In the genomic region with DNA sequence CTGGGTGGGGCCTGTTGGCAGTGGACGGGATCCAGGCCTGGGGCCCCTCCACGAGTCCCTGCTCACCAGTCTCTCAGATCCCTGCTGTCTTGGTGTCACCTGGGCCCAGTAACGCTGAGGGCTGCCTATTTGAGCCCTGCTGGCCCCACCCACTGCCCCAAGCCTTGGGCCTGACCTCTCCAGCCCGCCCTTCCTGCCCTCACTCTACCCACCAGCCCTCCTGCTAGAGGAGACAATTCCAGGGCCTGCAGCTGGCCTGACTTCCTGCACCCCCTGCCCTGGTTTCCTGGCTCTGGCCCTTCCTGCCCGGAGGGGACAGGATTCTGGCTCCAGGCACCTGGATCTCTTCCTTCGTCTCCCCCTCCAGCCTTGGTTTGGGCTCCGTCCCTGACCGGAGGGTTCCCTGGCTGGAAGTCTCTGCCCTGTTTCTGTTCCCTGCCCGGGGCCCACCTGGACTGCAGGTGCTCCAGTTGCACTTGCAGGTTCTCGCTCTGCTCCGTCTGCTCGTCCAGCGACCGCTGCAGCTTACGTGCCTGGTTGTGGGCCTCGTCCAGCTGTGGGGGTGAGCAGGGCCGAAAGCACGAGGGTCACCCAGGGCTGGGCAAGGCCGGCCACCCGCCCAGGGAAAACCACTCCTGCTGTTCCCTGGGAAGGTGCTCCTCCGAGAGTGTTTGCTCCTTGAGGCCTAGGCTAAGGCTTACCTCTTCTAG, we compare ENCODE assay signal across 29 cellular contexts. TPM values are rescaled to one million over a fixed set of nuclear protein-coding genes. Genes with fewer than 3 reads are reported as not detected.
DNase-seq lines count a peak whose midpoint lies in the region; ATAC-seq and TF ChIP-seq lines count a peak whose summit lies in the region.
"Had no signal": no experiment of that assay in that cellular context is flagged by ENCODE, and none has a peak within 500 bp of the region (broad histone marks: within the 10 kb centered on the region; RNA-seq: fewer than 3 reads in every experiment).

No MANE protein-coding gene starts in this region.

- CTCF ChIA-PET in SK-N-SH (lab: Yijun Ruan, JAX) = interaction anchor here (2.7 to 23.0 kb wide), 4 partner anchors 37 to 214 kb away, joined by 10 to 426 read pairs (median 286); a partner anchor contains a TSS

- H3K36me3 ChIP-seq in SK-N-SH (replicated peaks in 1 of 2; ENCODE audit: control insufficient read depth in 1 of 2, insufficient read depth in 2 of 2, low read length in 1 of 2) = peaks cover 3 to 8% of the 10 kb centered on the region in 2 experiments
- H3K36me3 ChIP-seq in gastroesophageal sphincter = peaks cover 0 to 77% of the 10 kb centered on the region in 2 donors
- no peaks in the 10 kb centered on the region for H3K36me3 ChIP-seq in right lobe of liver

- no peak for ATAC-seq in SK-N-SH treated with all-trans-retinoic acid at 6 μM for 48 hours
- ATAC-seq in gastroesophageal sphincter = peak; percentile 18
- ATAC-seq in right lobe of liver = peak; percentile 24 to 47 (median 36)
- no peak for ATAC-seq in stimulated activated effector memory CD8-positive, alpha-beta T cell treated with anti-CD3 and anti-CD28 coated beads, Interleukin-12 subunit alpha, Interleukin-12 subunit beta, amount 100 ng/mL, for 72 hours
- no peak for ATAC-seq in GM21529 (IDR thresholded peaks at IDR 0.05; ENCODE audit: unreplicated experiment)
- ATAC-seq: activated T-cell treated with anti-CD3 and anti-CD28 coated beads, Interleukin-2, amount 50 U/mL, for 4 hours; psoas muscle had no signal

- TF ChIP-seq RAD21 in SK-N-SH (IDR thresholded peaks at IDR 0.05; ENCODE audit: low read length) = no peak

- DNase-seq in SK-N-SH (peak; percentile 80), right lobe of liver (peak in 1 of 3 donors; percentile 53), GDM1 (lab: John Stamatoyannopoulos, UW) (no peak), CD14-positive monocyte (ENCODE audit: low spot score) (no peak)
- no peak for DNase-seq in stimulated activated effector memory CD8-positive, alpha-beta T cell treated with anti-CD3 and anti-CD28 coated beads, Interleukin-12 subunit alpha, Interleukin-12 subunit beta, amount 100 ng/mL, for 72 hours (ENCODE audit: low spot score in 2 of 2)
- DNase-seq: activated CD4-positive, alpha-beta T cell treated with anti-CD3 and anti-CD28 coated beads for 1 hour; activated CD8-positive, alpha-beta memory T cell treated with anti-CD3 and anti-CD28 coated beads for 24 hours; activated naive CD4-positive, alpha-beta T cell treated with anti-CD3 and anti-CD28 coated beads for 36 hours; activated T-cell treated with anti-CD3 and anti-CD28 coated beads, Interleukin-2, amount 50 U/mL, for 4 hours; caudate nucleus; DMS79; dorsolateral prefrontal cortex; hypothalamus; NCI-H1092 treated with DMSO at 0.1 percent for 48 hours; NCI-H2029; NCI-H226; NCI-H82; SHP77 treated with DMSO at 0.1 percent for 48 hours; small intestine; stimulated activated naive CD4-positive, alpha-beta T cell had no signal

- no peak overlapping the region for H3K4me2 ChIP-seq in SK-N-SH

- POLR2A ChIA-PET in SK-N-SH (lab: Yijun Ruan, JAX) = interaction anchor here (1.9 to 2.4 kb wide), 2 partner anchors 31 to 42 kb away, joined by 9 to 10 read pairs; no protein-coding TSS in a partner anchor

- H3K36me3 Mint-ChIP-seq in stimulated activated effector memory CD8-positive, alpha-beta T cell treated with anti-CD3 and anti-CD28 coated beads, Interleukin-12 subunit alpha, Interleukin-12 subunit beta, amount 100 ng/mL, for 72 hours = peaks cover 73% of the 10 kb centered on the region
- H3K36me3 Mint-ChIP-seq in CD14-positive monocyte = no peaks in the 10 kb centered on the region

- no peak overlapping the region for H3K4me3 ChIP-seq in SK-N-SH (ENCODE audit: low read depth in 2 of 2, low read length in 1 of 2)
- no peak overlapping the region for H3K4me3 ChIP-seq in gastroesophageal sphincter
- H3K4me3 ChIP-seq in right lobe of liver = no peak overlapping the region
- H3K4me3 ChIP-seq: dorsolateral prefrontal cortex, psoas muscle, thoracic aorta had no signal

- H3K27ac ChIP-seq in SK-N-SH (ENCODE audit: low read depth in 2 of 2, low read length in 1 of 2) (peak overlapping the region in 1 of 2 experiments; percentile 80; a peak in 2 of 4 replicates), gastroesophageal sphincter (no peak overlapping the region), right lobe of liver (no peak overlapping the region)
- H3K27ac ChIP-seq: 22Rv1, dorsolateral prefrontal cortex, HL-60, psoas muscle, thoracic aorta had no signal

- TF ChIP-seq EP300 in SK-N-SH (IDR thresholded peaks at IDR 0.05; ENCODE audit: borderline replicate concordance in 1 of 2, low read depth in 1 of 2, low read length in 1 of 2) (peak in 1 of 2 experiments; percentile 65; a peak in 1 of 4 replicates), gastroesophageal sphincter (IDR thresholded peaks at IDR 0.05) (no peak)

- H3K9me3 Mint-ChIP-seq in stimulated activated effector memory CD8-positive, alpha-beta T cell treated with anti-CD3 and anti-CD28 coated beads, Interleukin-12 subunit alpha, Interleukin-12 subunit beta, amount 100 ng/mL, for 72 hours = no peaks in the 10 kb centered on the region
- peaks cover 0 to 3% (median 0%) of the 10 kb centered on the region in 7 donors for H3K9me3 Mint-ChIP-seq in CD14-positive monocyte
- H3K9me3 Mint-ChIP-seq: activated naive CD4-positive, alpha-beta T cell treated with anti-CD3 and anti-CD28 coated beads for 36 hours; activated T-cell treated with anti-CD3 and anti-CD28 coated beads, Interleukin-2, amount 50 U/mL, for 4 hours had no signal

- intact Hi-C loops in right lobe of liver (cut with DNase I) = loop anchor here (5.0 to 10.0 kb wide), 6 partner anchors 50 to 210 kb away; a partner anchor contains a TSS
- intact Hi-C loops in CD14-positive monocyte (cut with micrococcal nuclease) = loop anchor here in 1 of 2 donors (5.0 kb wide), 1 partner anchor 213 kb away; no protein-coding TSS in a partner anchor

- H3K4me3 Mint-ChIP-seq in stimulated activated effector memory CD8-positive, alpha-beta T cell treated with anti-CD3 and anti-CD28 coated beads, Interleukin-12 subunit alpha, Interleukin-12 subunit beta, amount 100 ng/mL, for 72 hours = no peak overlapping the region
- H3K4me3 Mint-ChIP-seq in CD14-positive monocyte = no peak overlapping the region
- H3K4me3 Mint-ChIP-seq: activated naive CD4-positive, alpha-beta T cell treated with anti-CD3 and anti-CD28 coated beads for 36 hours; activated T-cell treated with anti-CD3 and anti-CD28 coated beads, Interleukin-2, amount 50 U/mL, for 4 hours had no signal

- TF ChIP-seq CTCF in SK-N-SH (IDR thresholded peaks at IDR 0.05) = no peak
- TF ChIP-seq CTCF in gastroesophageal sphincter (IDR thresholded peaks at IDR 0.05) = no peak
- TF ChIP-seq CTCF in right lobe of liver (IDR thresholded peaks at IDR 0.05) = no peak
- TF ChIP-seq CTCF in CD14-positive monocyte (IDR thresholded peaks at IDR 0.05) = no peak

- peaks cover 3 to 8% (median 4%) of the 10 kb centered on the region in 3 donors for H3K27me3 Mint-ChIP-seq in CD14-positive monocyte (ENCODE audit: low read depth in 3 of 3)

- H3K4me1 ChIP-seq in SK-N-SH (ENCODE audit: control insufficient read depth in 1 of 2, insufficient read depth in 2 of 2, low read depth in 1 of 2, low read length in 1 of 2) (peaks cover 0 to 32% of the 10 kb centered on the region in 2 experiments; a peak in 1 of 4 replicates), gastroesophageal sphincter (peaks cover 0 to 11% (median 0%) of the 10 kb centered on the region in 3 donors), right lobe of liver (peaks cover 0 to 13% (median 0%) of the 10 kb centered on the region in 4 donors)
- H3K4me1 ChIP-seq: psoas muscle had no signal

- H3K4me1 Mint-ChIP-seq in stimulated activated effector memory CD8-positive, alpha-beta T cell treated with anti-CD3 and anti-CD28 coated beads, Interleukin-12 subunit alpha, Interleukin-12 subunit beta, amount 100 ng/mL, for 72 hours = peaks cover 11% of the 10 kb centered on the region
- H3K4me1 Mint-ChIP-seq in CD14-positive monocyte = no peaks in the 10 kb centered on the region

- H3K27me3 ChIP-seq in SK-N-SH (ENCODE audit: insufficient read depth) = no peaks in the 10 kb centered on the region
- no peaks in the 10 kb centered on the region for H3K27me3 ChIP-seq in gastroesophageal sphincter
- no peaks in the 10 kb centered on the region for H3K27me3 ChIP-seq in right lobe of liver
- H3K27me3 ChIP-seq: dorsolateral prefrontal cortex had no signal

- peak overlapping the region; percentile 22 for H3K27ac Mint-ChIP-seq in stimulated activated effector memory CD8-positive, alpha-beta T cell treated with anti-CD3 and anti-CD28 coated beads, Interleukin-12 subunit alpha, Interleukin-12 subunit beta, amount 100 ng/mL, for 72 hours
- no peak overlapping the region for H3K27ac Mint-ChIP-seq in CD14-positive monocyte
- H3K27ac Mint-ChIP-seq: activated naive CD4-positive, alpha-beta T cell treated with anti-CD3 and anti-CD28 coated beads for 36 hours had no signal

- no peaks in the 10 kb centered on the region for H4K20me1 ChIP-seq in SK-N-SH (ENCODE audit: insufficient read depth)

- no peak for TF ChIP-seq POLR2A in gastroesophageal sphincter (IDR thresholded peaks at IDR 0.05)
- no peak for TF ChIP-seq POLR2A in right lobe of liver (IDR thresholded peaks at IDR 0.05)

- no peaks in the 10 kb centered on the region for H3K79me2 ChIP-seq in SK-N-SH (ENCODE audit: insufficient read depth)

- no peaks in the 10 kb centered on the region for H3K9me3 ChIP-seq in SK-N-SH
- no peaks in the 10 kb centered on the region for H3K9me3 ChIP-seq in gastroesophageal sphincter
- H3K9me3 ChIP-seq in right lobe of liver = no peaks in the 10 kb centered on the region
- H3K9me3 ChIP-seq: psoas muscle, thoracic aorta had no signal

- no peaks in the 10 kb centered on the region for H3F3A ChIP-seq in SK-N-SH (replicated peaks; ENCODE audit: insufficient read depth)

- H3K9me2 ChIP-seq in SK-N-SH = no peaks in the 10 kb centered on the region

- WGBS in SK-N-SH (ENCODE audit: low lambda C conversion rate) = 92% methylated on average over 18 of the region's 21 CpGs
- 80 to 85% methylated on average over 3 to 8 of the region's 21 CpGs for WGBS in gastroesophageal sphincter (ENCODE audit: low coverage in 1 of 2), 2 donors
- WGBS in right lobe of liver (ENCODE audit: insufficient coverage, low coverage, low lambda C conversion rate, missing lambda C conversion rate) = 63% methylated on average over 2 of the region's 21 CpGs

- H3K9ac ChIP-seq in SK-N-SH = no peak overlapping the region

- H2AFZ ChIP-seq in SK-N-SH (ENCODE audit: low read depth) = no peak overlapping the region

RNA-seq across cellular contexts. Expression of a gene that starts 21.3 kb away (rescaled TPM):
- 17.5 and 26.2 TPM in 2 replicates for polyA plus RNA-seq in SK-N-SH (2012; rRNA removed)
- polyA plus RNA-seq in SK-N-SH (2012; cell fraction: cytosol; rRNA removed) = 13.1 and 17.1 TPM in 2 replicates
- 20.7 and 31.8 TPM in 2 replicates for polyA plus RNA-seq in SK-N-SH (2012; cell fraction: nucleus; rRNA removed)
- total RNA-seq in gastroesophageal sphincter = 10 to 100 TPM; 24.4 to 56.6 (median 35.7) TPM
- total RNA-seq in right lobe of liver = 1 to 10 TPM in 5 of 6 experiments, under 1 TPM in 1; 0.97 to 1.9 (median 1.2) TPM
- polyA plus RNA-seq in CD14-positive monocyte = not detected

RNA-seq across cellular contexts. Expression of a gene that starts 27.4 kb away (rescaled TPM):
- polyA plus RNA-seq in SK-N-SH (2012; rRNA removed) (0.02 and 0.03 TPM in 2 replicates), CD14-positive monocyte (1 to 10 TPM in 1 of 2 donors, under 1 TPM in 1; 0.97 to 1.2 TPM)
- polyA plus RNA-seq in SK-N-SH (2012; cell fraction: cytosol; rRNA removed) = under 0.01 TPM in 2 replicates
- 0.04 and 0.05 TPM in 2 replicates for polyA plus RNA-seq in SK-N-SH (2012; cell fraction: nucleus; rRNA removed)
- total RNA-seq in gastroesophageal sphincter (under 1 TPM in 1 of 4 donors, not detected in 3; 0.40 TPM), right lobe of liver (under 1 TPM in 4 of 6 experiments, not detected in 2; 0.09 to 0.54 (median 0.18) TPM)
- total RNA-seq: fibroblast of villous mesenchyme had no signal
- polyA plus RNA-seq: keratinocyte had no signal

RNA-seq across cellular contexts. Expression of a gene that starts 28.8 kb away (rescaled TPM):
- polyA plus RNA-seq in SK-N-SH (2012; rRNA removed) = 28.4 and 36.9 TPM in 2 replicates
- 15.8 and 25.8 TPM in 2 replicates for polyA plus RNA-seq in SK-N-SH (2012; cell fraction: cytosol; rRNA removed)
- polyA plus RNA-seq in SK-N-SH (2012; cell fraction: nucleus; rRNA removed) = 45.1 and 47.5 TPM in 2 replicates
- total RNA-seq in gastroesophageal sphincter = 10 to 100 TPM; 16.6 to 36.6 (median 26.6) TPM
- total RNA-seq in right lobe of liver = 10 to 100 TPM; 20.0 to 62.1 (median 36.7) TPM
- under 1 TPM in 1 of 2 donors, not detected in 1; 0.09 TPM for polyA plus RNA-seq in CD14-positive monocyte

RNA-seq across cellular contexts. Expression of a gene that starts 52.6 kb away (rescaled TPM):
- polyA plus RNA-seq in SK-N-SH (2012; rRNA removed) = 160 and 178 TPM in 2 replicates
- 117 and 162 TPM in 2 replicates for polyA plus RNA-seq in SK-N-SH (2012; cell fraction: cytosol; rRNA removed)
- polyA plus RNA-seq in SK-N-SH (2012; cell fraction: nucleus; rRNA removed) = 98.6 and 138 TPM in 2 replicates
- 100 to 1,000 TPM in 2 of 4 donors, 10 to 100 TPM in 2; 80.0 to 141 (median 100.0) TPM for total RNA-seq in gastroesophageal sphincter
- 10 to 100 TPM; 27.7 to 70.2 (median 35.4) TPM for total RNA-seq in right lobe of liver
- 10 to 100 TPM; 22.6 to 24.4 TPM for polyA plus RNA-seq in CD14-positive monocyte

Comparison
In these comparisons a context has a peak if more than half of its experiments do, and no peak if none do; other contexts are left out.
1. ATAC-seq: peak in gastroesophageal sphincter (single experiment) and right lobe of liver (4 of 4); none in SK-N-SH treated with all-trans-retinoic acid at 6 μM for 48 hours (single experiment), stimulated activated effector memory CD8-positive, alpha-beta T cell treated with anti-CD3 and anti-CD28 coated beads, Interleukin-12 subunit alpha, Interleukin-12 subunit beta, amount 100 ng/mL, for 72 hours (single experiment) and GM21529 (single experiment).
2. RNA of a gene that starts 21.3 kb away (total RNA-seq): 24.4 to 56.6 TPM in gastroesophageal sphincter; 0.97 to 1.9 TPM in right lobe of liver; every median in the first group is over 4 times any median in the second.